3 cellular contexts compared by ENCODE assay signal in genomic region chr22:25923952-25924351, GRCh38.
TF ChIP-seq lines count a peak whose summit lies in the region.

No MANE protein-coding gene starts in this region.

TF ChIP-seq in SK-N-SH, 30 proteins besides CTCF, POLR2A, EP300 and RAD21 (continued from another document and continues in another):
- TF ChIP-seq, protein P1, sequence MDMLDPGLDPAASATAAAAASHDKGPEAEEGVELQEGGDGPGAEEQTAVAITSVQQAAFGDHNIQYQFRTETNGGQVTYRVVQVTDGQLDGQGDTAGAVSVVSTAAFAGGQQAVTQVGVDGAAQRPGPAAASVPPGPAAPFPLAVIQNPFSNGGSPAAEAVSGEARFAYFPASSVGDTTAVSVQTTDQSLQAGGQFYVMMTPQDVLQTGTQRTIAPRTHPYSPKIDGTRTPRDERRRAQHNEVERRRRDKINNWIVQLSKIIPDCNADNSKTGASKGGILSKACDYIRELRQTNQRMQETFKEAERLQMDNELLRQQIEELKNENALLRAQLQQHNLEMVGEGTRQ (IDR thresholded peaks at IDR 0.05; ENCODE audit: borderline replicate concordance, low read depth, low read length) = no peak
- TF ChIP-seq RCOR1 (IDR thresholded peaks at IDR 0.05; ENCODE audit: low read length) (peak; percentile 83), ELF1 (IDR thresholded peaks at IDR 0.05) (no peak), TCF12 (IDR thresholded peaks at IDR 0.05) (0 out of 2 replicates have a peak, but pooled peaks have one; percentile 5), POLR2AphosphoS5 (IDR thresholded peaks at IDR 0.05; ENCODE audit: low read depth, low read length) (no peak), GATA2 (CRISPR knock-in tag; IDR thresholded peaks at IDR 0.05) (peak; percentile 41; the same call in 1 of the 2 replicates), SIN3A (IDR thresholded peaks at IDR 0.05; ENCODE audit: borderline replicate concordance, low read depth, low read length) (no peak), CHD2 (IDR thresholded peaks at IDR 0.05; ENCODE audit: low read length, partially characterized antibody) (peak; percentile 40), ZBTB33 (IDR thresholded peaks at IDR 0.05; ENCODE audit: borderline replicate concordance, low read depth) (no peak), TEAD4 (IDR thresholded peaks at IDR 0.05; ENCODE audit: borderline replicate concordance, insufficient read depth) (no peak), YY1 (IDR thresholded peaks at IDR 0.05; ENCODE audit: low read depth) (no peak), TAF1 (IDR thresholded peaks at IDR 0.05; ENCODE audit: borderline replicate concordance, low read depth, low read length) (no peak), RFX5 (IDR thresholded peaks at IDR 0.05; ENCODE audit: low read length) (no peak), EZH2phosphoT487 (IDR thresholded peaks at IDR 0.05; ENCODE audit: borderline replicate concordance, low read depth) (no peak), JUND (IDR thresholded peaks at IDR 0.05) (no peak), PBX3 (IDR thresholded peaks at IDR 0.05) (no peak), GABPA (IDR thresholded peaks at IDR 0.05; ENCODE audit: low read depth) (no peak)
- TF ChIP-seq, protein P2, sequence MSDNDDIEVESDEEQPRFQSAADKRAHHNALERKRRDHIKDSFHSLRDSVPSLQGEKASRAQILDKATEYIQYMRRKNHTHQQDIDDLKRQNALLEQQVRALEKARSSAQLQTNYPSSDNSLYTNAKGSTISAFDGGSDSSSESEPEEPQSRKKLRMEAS (IDR thresholded peaks at IDR 0.05; ENCODE audit: low read depth) = no peak
- TF ChIP-seq, protein P3, sequence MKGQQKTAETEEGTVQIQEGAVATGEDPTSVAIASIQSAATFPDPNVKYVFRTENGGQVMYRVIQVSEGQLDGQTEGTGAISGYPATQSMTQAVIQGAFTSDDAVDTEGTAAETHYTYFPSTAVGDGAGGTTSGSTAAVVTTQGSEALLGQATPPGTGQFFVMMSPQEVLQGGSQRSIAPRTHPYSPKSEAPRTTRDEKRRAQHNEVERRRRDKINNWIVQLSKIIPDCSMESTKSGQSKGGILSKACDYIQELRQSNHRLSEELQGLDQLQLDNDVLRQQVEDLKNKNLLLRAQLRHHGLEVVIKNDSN (IDR thresholded peaks at IDR 0.05; ENCODE audit: borderline replicate concordance, low read depth) = no peak

TF ChIP-seq in SK-N-SH treated with all-trans-retinoic acid at 6 μM for 48 hours, 23 proteins besides CTCF, POLR2A, EP300 and RAD21 (continued from another document):
- no peak for TF ChIP-seq SNAI2 (CRISPR knock-in tag; IDR thresholded peaks at IDR 0.05)
- TF ChIP-seq ZC3H10 (CRISPR knock-in tag; IDR thresholded peaks at IDR 0.05) = no peak
- no peak for TF ChIP-seq ARNTL (CRISPR knock-in tag; IDR thresholded peaks at IDR 0.05; ENCODE audit: borderline replicate concordance, low read depth)
- no peak for TF ChIP-seq TSHZ2 (CRISPR knock-in tag; IDR thresholded peaks at IDR 0.05)
- TF ChIP-seq POU6F1 (CRISPR knock-in tag; IDR thresholded peaks at IDR 0.05; ENCODE audit: borderline replicate concordance, low read depth) = no peak
- TF ChIP-seq CREB5 (CRISPR knock-in tag; IDR thresholded peaks at IDR 0.05; ENCODE audit: low read depth) = no peak
- no peak for TF ChIP-seq ESRRG (CRISPR knock-in tag; IDR thresholded peaks at IDR 0.05)

TF ChIP-seq in liver, 16 proteins besides CTCF, POLR2A, EP300 and RAD21 (continued from another document):
- no peak for TF ChIP-seq JUND (IDR thresholded peaks at IDR 0.05)
- TF ChIP-seq EGR1 (IDR thresholded peaks at IDR 0.05; ENCODE audit: low read depth in 2 of 2) = no peak
